Comparison of ENCODE assay signal across 8 cellular contexts in the genomic region with DNA sequence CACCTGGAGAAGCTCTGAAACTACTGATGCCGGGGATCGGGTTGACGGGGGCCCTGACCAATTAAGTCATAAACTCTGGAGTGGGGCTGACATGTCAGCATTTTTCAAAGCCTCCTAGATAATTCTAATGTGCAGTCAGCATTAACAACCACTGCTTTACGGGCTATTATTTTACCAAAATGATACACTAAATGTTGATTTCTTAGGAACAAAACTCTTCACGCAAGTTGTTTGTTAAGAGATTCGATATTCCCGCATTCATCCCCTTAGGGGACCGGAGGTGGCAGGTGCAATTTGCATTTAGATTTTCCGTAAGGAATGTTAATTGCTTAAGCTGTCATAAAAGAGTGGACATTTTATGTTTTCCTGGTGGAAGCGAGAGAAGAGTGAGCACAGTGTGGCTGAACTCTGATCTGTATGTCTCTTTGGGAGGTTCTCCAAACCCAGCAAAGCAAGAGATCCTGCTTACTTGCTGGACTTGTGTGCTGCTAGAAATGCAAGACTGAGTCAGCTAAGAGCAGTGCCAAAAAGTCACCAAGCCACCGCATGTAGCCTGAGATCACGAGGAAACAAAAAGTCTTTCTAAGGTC.
DNase-seq lines count a peak whose midpoint lies in the region; ATAC-seq and TF ChIP-seq lines count a peak whose summit lies in the region.
"Had no signal": no experiment of that assay in that cellular context is flagged by ENCODE, and none has a peak within 500 bp of the region (broad histone marks: within the 10 kb centered on the region; RNA-seq: fewer than 3 reads in every experiment).

No MANE protein-coding gene starts in this region.

- TF ChIP-seq POLR2A in IMR-90 (IDR thresholded peaks at IDR 0.05; ENCODE audit: low read depth, low read length): no peak
- no peak for TF ChIP-seq POLR2A in stomach (IDR thresholded peaks at IDR 0.05)

- no peak overlapping the region; the same call in 1 of the 2 replicates for H3K14ac ChIP-seq in IMR-90 (replicated peaks; ENCODE audit: low read depth, low read length)

- dilution Hi-C loops in IMR-90 (cut with HindIII; ENCODE audit: low sequenced_read_pairs, unreplicated experiment): no loop called here

- no peak overlapping the region for H4K5ac ChIP-seq in IMR-90 (ENCODE audit: low read depth, low read length)

- H3K18ac ChIP-seq in IMR-90 (ENCODE audit: low read depth, low read length): no peak overlapping the region

- H3K27ac ChIP-seq in IMR-90 (ENCODE audit: insufficient read depth, low read length): no peak overlapping the region
- 0 out of 2 replicates have a peak overlapping the region, but pooled peaks have one; percentile 9 for H3K27ac ChIP-seq in PC-3 (ENCODE audit: low read length)
- H3K27ac ChIP-seq in stomach: peak overlapping the region; percentile 55 to 84 (median 76)

- H2AK5ac ChIP-seq in IMR-90 (ENCODE audit: low read depth, low read length): no peak overlapping the region

- WGBS in IMR-90 (ENCODE audit: extremely low coverage in 2 of 2, insufficient read length in 1 of 2), 2 experiments: 87% methylated on average over 6 of the region's 12 CpGs; no CpG with 5 or more reads in 1 of the 2 experiments
- WGBS in stomach, 5 donors: 27 to 51% (median 47%) methylated on average over 12 of the region's 12 CpGs

- H2BK120ac ChIP-seq in IMR-90 (ENCODE audit: low read depth, low read length): no peak overlapping the region

- no peak overlapping the region for H2BK5ac ChIP-seq in IMR-90 (ENCODE audit: low read depth, low read length, poor library complexity, severe bottlenecking)

- H4K20me1 ChIP-seq in IMR-90 (ENCODE audit: insufficient read depth, low read length) (no peaks in the 10 kb centered on the region), PC-3 (ENCODE audit: low read length) (no peaks in the 10 kb centered on the region)

- H4K8ac ChIP-seq in IMR-90 (ENCODE audit: low read depth in 2 of 2, low read length in 2 of 2): 0 out of 4 replicates have a peak overlapping the region, but pooled peaks of 1 of the 2 experiments have one; percentile 14

- H3K9ac ChIP-seq in IMR-90 (ENCODE audit: low read depth, low read length): no peak overlapping the region
- no peak overlapping the region for H3K9ac ChIP-seq in PC-3 (ENCODE audit: low read length)

- H3K27me3 ChIP-seq in IMR-90 (ENCODE audit: control insufficient read depth, insufficient read depth, low read length): no peaks in the 10 kb centered on the region
- no peaks in the 10 kb centered on the region for H3K27me3 ChIP-seq in PC-3 (ENCODE audit: low read length)
- H3K27me3 ChIP-seq in stomach: no peaks in the 10 kb centered on the region

- no peak overlapping the region for H3K4me3 ChIP-seq in IMR-90 (ENCODE audit: insufficient read depth, low read depth, low read length)
- H3K4me3 ChIP-seq in PC-3 (ENCODE audit: low read length): no peak overlapping the region
- no peak overlapping the region for H3K4me3 ChIP-seq in foreskin fibroblast (ENCODE audit: low read depth in 1 of 2, low read length in 2 of 2)
- H3K4me3 ChIP-seq in stomach: no peak overlapping the region

- CTCF ChIA-PET in IMR-90 (lab: Yijun Ruan, JAX) (no interaction called here), PC-3 (lab: Charles Lee) (no interaction called here)

- H3K56ac ChIP-seq in IMR-90 (ENCODE audit: extremely low read depth, insufficient read depth, low read length): no peak overlapping the region

- peak; percentile 42 for ATAC-seq in IMR-90 (ENCODE audit: low read depth)
- peak; percentile 27; the same call in 1 of the 2 replicates for ATAC-seq in PC-3
- no peak for ATAC-seq in GM21717 (IDR thresholded peaks at IDR 0.05; ENCODE audit: unreplicated experiment)

- TF ChIP-seq CTCF in IMR-90 (conservative IDR thresholded peaks at IDR 0.05; ENCODE audit: low read depth, low read length): no peak
- no peak for TF ChIP-seq CTCF in PC-3 (conservative IDR thresholded peaks at IDR 0.05; ENCODE audit: low read depth, low read length)
- no peak for TF ChIP-seq CTCF in foreskin fibroblast (IDR thresholded peaks at IDR 0.05; ENCODE audit: low read depth, low read length)
- TF ChIP-seq CTCF in stomach (IDR thresholded peaks at IDR 0.05): no peak

- H2AK9ac ChIP-seq in IMR-90 (replicated peaks; ENCODE audit: low read depth, low read length, poor library complexity): no peak overlapping the region

- H3K4me1 ChIP-seq in IMR-90 (ENCODE audit: control insufficient read depth, insufficient read depth, low read length) (peaks cover 3% of the 10 kb centered on the region), PC-3 (ENCODE audit: insufficient read depth, low read length) (peaks cover 10% of the 10 kb centered on the region), stomach (peaks cover 10 to 18% (median 14%) of the 10 kb centered on the region in 4 donors)

- H3K36me3 ChIP-seq in IMR-90 (ENCODE audit: control insufficient read depth, insufficient read depth, low read length) (no peaks in the 10 kb centered on the region), PC-3 (ENCODE audit: low read depth, low read length) (no peaks in the 10 kb centered on the region), stomach (no peaks in the 10 kb centered on the region)

- H3F3A ChIP-seq in PC-3 (ENCODE audit: low read length, unreplicated experiment): no peaks in the 10 kb centered on the region

- POLR2A ChIA-PET in IMR-90 (lab: Charles Lee; ENCODE audit: unreplicated experiment): no interaction called here
- POLR2A ChIA-PET in PC-3 (lab: Charles Lee; ENCODE audit: unreplicated experiment): no interaction called here

- H2BK20ac ChIP-seq in IMR-90 (ENCODE audit: low read depth, low read length): no peak overlapping the region

- intact Hi-C loops in IMR-90 (cut with micrococcal nuclease) (no loop called here), PC-3 (cut with micrococcal nuclease) (no loop called here), stomach (cut with DNase I; ENCODE audit: low total_unique reads) (no loop called here)

- peak; percentile 66 for DNase-seq in IMR-90
- peak; percentile 43 for DNase-seq in PC-3
- DNase-seq in foreskin fibroblast: peak; percentile 74 to 86
- DNase-seq in stomach: peak; percentile 44
- no peak for DNase-seq in activated gamma-delta T cell (lab: John Stamatoyannopoulos, UW)
- no peak for DNase-seq in ecto neural progenitor cell (ENCODE audit: low spot score)
- DNase-seq: substantia nigra had no signal

- H2BK15ac ChIP-seq in IMR-90 (ENCODE audit: low read depth, low read length): peak overlapping the region; percentile 10; the same call in 1 of the 3 replicates

- in situ Hi-C loops in IMR-90 (cut with MboI; ENCODE audit: low sequenced_read_pairs): no loop called here

- no peak overlapping the region for H3K4ac ChIP-seq in IMR-90 (ENCODE audit: low read depth, low read length)

- H3K79me1 ChIP-seq in IMR-90 (ENCODE audit: low read depth in 1 of 2, low read length in 2 of 2): no peaks in the 10 kb centered on the region

- H3K9me1 ChIP-seq in IMR-90 (ENCODE audit: insufficient read depth, low read length): peaks cover 4% of the 10 kb centered on the region; the same call in 1 of the 2 replicates

- H3K9me3 ChIP-seq in IMR-90 (ENCODE audit: control insufficient read depth, insufficient read depth, low read length): no peaks in the 10 kb centered on the region
- H3K9me3 ChIP-seq in PC-3 (ENCODE audit: low read length): no peaks in the 10 kb centered on the region
- H3K9me3 ChIP-seq in stomach: no peaks in the 10 kb centered on the region

- no TSS peak for BruUV-seq in IMR-90 (replicated peaks; lab: Mats Ljungman, UMichigan)
- BruUV-seq in PC-3 (replicated peaks; lab: Mats Ljungman, UMichigan): no TSS peak

- no peak overlapping the region for H4K91ac ChIP-seq in IMR-90 (ENCODE audit: insufficient read depth, low read depth, low read length)

- no peak for TF ChIP-seq EP300 in stomach (IDR thresholded peaks at IDR 0.05)

- no peaks in the 10 kb centered on the region for H3K9me2 ChIP-seq in PC-3 (replicated peaks; ENCODE audit: low read length)

- H3K4me2 ChIP-seq in IMR-90 (ENCODE audit: low read depth, low read length): no peak overlapping the region
- H3K4me2 ChIP-seq in PC-3 (ENCODE audit: low read length): no peak overlapping the region

- no peak overlapping the region for H3K23ac ChIP-seq in IMR-90 (ENCODE audit: low read depth, low read length)

- H3K79me2 ChIP-seq in PC-3 (ENCODE audit: low read length): no peaks in the 10 kb centered on the region

- H2AFZ ChIP-seq in IMR-90 (replicated peaks; ENCODE audit: low read length, poor library complexity) (no peak overlapping the region), PC-3 (ENCODE audit: low read length) (peak overlapping the region; percentile 72)

- no peak for TF ChIP-seq RAD21 in IMR-90 (IDR thresholded peaks at IDR 0.05; ENCODE audit: low read length)

TF ChIP-seq in IMR-90, 13 proteins besides CTCF, POLR2A, EP300 and RAD21:
- TF ChIP-seq MXI1 (IDR thresholded peaks at IDR 0.05; ENCODE audit: borderline replicate concordance, low read depth, low read length) (no peak), MAFK (IDR thresholded peaks at IDR 0.05; ENCODE audit: low read depth, low read length) (peak; percentile 31; the same call in 1 of the 2 replicates)

Comparison
In these comparisons a context has a peak if more than half of its experiments do, and no peak if none do; other contexts are left out.
1. DNase-seq: peak in IMR-90 (single experiment), PC-3 (single experiment), foreskin fibroblast (2 of 2) and stomach (single experiment); none in activated gamma-delta T cell (single experiment) and ecto neural progenitor cell (single experiment).